1 cellular context compared by ENCODE assay signal in genomic region chr6:159934181-159934580, GRCh38.
TF ChIP-seq lines count a peak whose summit lies in the region.

No MANE protein-coding gene starts in this region.

TF ChIP-seq in HepG2, 621 proteins besides CTCF, POLR2A, EP300 and RAD21:
- TF ChIP-seq, protein P1, sequence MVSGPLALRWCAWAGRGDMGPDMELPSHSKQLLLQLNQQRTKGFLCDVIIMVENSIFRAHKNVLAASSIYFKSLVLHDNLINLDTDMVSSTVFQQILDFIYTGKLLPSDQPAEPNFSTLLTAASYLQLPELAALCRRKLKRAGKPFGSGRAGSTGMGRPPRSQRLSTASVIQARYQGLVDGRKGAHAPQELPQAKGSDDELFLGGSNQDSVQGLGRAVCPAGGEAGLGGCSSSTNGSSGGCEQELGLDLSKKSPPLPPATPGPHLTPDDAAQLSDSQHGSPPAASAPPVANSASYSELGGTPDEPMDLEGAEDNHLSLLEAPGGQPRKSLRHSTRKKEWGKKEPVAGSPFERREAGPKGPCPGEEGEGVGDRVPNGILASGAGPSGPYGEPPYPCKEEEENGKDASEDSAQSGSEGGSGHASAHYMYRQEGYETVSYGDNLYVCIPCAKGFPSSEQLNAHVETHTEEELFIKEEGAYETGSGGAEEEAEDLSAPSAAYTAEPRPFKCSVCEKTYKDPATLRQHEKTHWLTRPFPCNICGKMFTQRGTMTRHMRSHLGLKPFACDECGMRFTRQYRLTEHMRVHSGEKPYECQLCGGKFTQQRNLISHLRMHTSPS (CRISPR knock-in tag; IDR thresholded peaks at IDR 0.05; ENCODE audit: low read depth) = no peak
- TF ChIP-seq ZNF746 (CRISPR knock-in tag; IDR thresholded peaks at IDR 0.05) (no peak), SPEN (CRISPR knock-in tag; IDR thresholded peaks at IDR 0.05; ENCODE audit: low read depth) (no peak), FLYWCH1 (CRISPR knock-in tag; IDR thresholded peaks at IDR 0.05) (no peak), ZNF343 (CRISPR knock-in tag; IDR thresholded peaks at IDR 0.05) (no peak), ZNF570 (CRISPR knock-in tag; IDR thresholded peaks at IDR 0.05; ENCODE audit: borderline replicate concordance) (no peak), TEAD2 (CRISPR knock-in tag; IDR thresholded peaks at IDR 0.05) (no peak), NFYB (CRISPR knock-in tag; IDR thresholded peaks at IDR 0.05) (no peak), ZNF652 (CRISPR knock-in tag; IDR thresholded peaks at IDR 0.05; ENCODE audit: borderline replicate concordance, low read depth) (no peak), ZHX2 (IDR thresholded peaks at IDR 0.05; ENCODE audit: low read depth) (no peak), ZHX2 (CRISPR knock-in tag; IDR thresholded peaks at IDR 0.05; ENCODE audit: borderline replicate concordance) (no peak), IKZF5 (CRISPR knock-in tag; IDR thresholded peaks at IDR 0.05) (no peak), ZNF792 (CRISPR knock-in tag; IDR thresholded peaks at IDR 0.05) (no peak), MYC (CRISPR knock-in tag; IDR thresholded peaks at IDR 0.05; ENCODE audit: borderline replicate concordance) (no peak), ZFX (CRISPR knock-in tag; IDR thresholded peaks at IDR 0.05; ENCODE audit: low read depth) (no peak), TEAD3 (CRISPR knock-in tag; optimal IDR thresholded peaks at IDR 0.05; ENCODE audit: borderline replicate concordance) (no peak), SMARCC2 (IDR thresholded peaks at IDR 0.05) (no peak), SP140L (CRISPR knock-in tag; IDR thresholded peaks at IDR 0.05; ENCODE audit: borderline replicate concordance) (no peak), U2AF2 (IDR thresholded peaks at IDR 0.05; ENCODE audit: low read depth, low read length) (no peak)
